8 cellular contexts compared by ENCODE assay signal in genomic region chr14:53151867-53152626, GRCh38. TPM values are rescaled to one million over a fixed set of nuclear protein-coding genes. Genes with fewer than 3 reads are reported as not detected.
DNase-seq lines count a peak whose midpoint lies in the region; ATAC-seq and TF ChIP-seq lines count a peak whose summit lies in the region.

No MANE protein-coding gene starts in this region.

- H3K4me1 ChIP-seq in CD8-positive, alpha-beta memory T cell (ENCODE audit: insufficient read depth, low read length), result peaks cover 52% of the 10 kb centered on the region
- peaks cover 0 to 28% (median 5%) of the 10 kb centered on the region in 3 donors for H3K4me1 ChIP-seq in gastroesophageal sphincter
- H3K4me1 ChIP-seq in testis, result peaks cover 10% of the 10 kb centered on the region

- no peaks in the 10 kb centered on the region for H3K9me3 ChIP-seq in CD8-positive, alpha-beta memory T cell (ENCODE audit: low read length)
- H3K9me3 ChIP-seq in gastroesophageal sphincter (no peaks in the 10 kb centered on the region), testis (no peaks in the 10 kb centered on the region)

- H3K36me3 ChIP-seq in CD8-positive, alpha-beta memory T cell (ENCODE audit: insufficient read depth, low read length), result no peaks in the 10 kb centered on the region
- H3K36me3 ChIP-seq in gastroesophageal sphincter (no peaks in the 10 kb centered on the region), testis (ENCODE audit: low read depth, missing control alignments) (no peaks in the 10 kb centered on the region)

- peaks cover 58 to 63% (median 63%) of the 10 kb centered on the region in 3 donors for H3K4me1 Mint-ChIP-seq in CD8-positive, alpha-beta memory T cell

- 0 to 2% methylated on average over 4 to 7 of the region's 57 CpGs for WGBS in gastroesophageal sphincter (ENCODE audit: low coverage in 1 of 2), 2 donors
- WGBS in testis, 2 donors, result 0 to 2% methylated on average over 19 to 55 of the region's 57 CpGs

- ATAC-seq in GM19467 (IDR thresholded peaks at IDR 0.05; ENCODE audit: unreplicated experiment), result peak; percentile 23
- peak; percentile 32 for ATAC-seq in gastroesophageal sphincter

- H3K27me3 Mint-ChIP-seq in CD8-positive, alpha-beta memory T cell, result peaks cover 0 to 10% of the 10 kb centered on the region in 2 donors

- peak overlapping the region; percentile 53 for H3K4me3 ChIP-seq in CD8-positive, alpha-beta memory T cell (ENCODE audit: low read length)
- H3K4me3 ChIP-seq in gastroesophageal sphincter (peak overlapping the region; percentile 83 to 85), testis (peak overlapping the region; percentile 72 to 79)

- peak overlapping the region; percentile 97 to 100 (median 99) for H3K4me3 Mint-ChIP-seq in CD8-positive, alpha-beta memory T cell

- DNase-seq in CD8-positive, alpha-beta memory T cell, result peak; percentile 56 to 83 (median 70)
- DNase-seq in HT1080 (ENCODE audit: low read depth) (peak; percentile 68), RPMI8226 (peak; percentile 75), occipital lobe (lab: John Stamatoyannopoulos, UW) (peak; percentile 32), testis (peak; percentile 60)
- peak; percentile 19 to 56 (median 45) for DNase-seq in activated naive CD4-positive, alpha-beta T cell (lab: John Stamatoyannopoulos, UW)

- no peaks in the 10 kb centered on the region for H3K27me3 ChIP-seq in CD8-positive, alpha-beta memory T cell (ENCODE audit: insufficient read depth, low read length, poor library complexity, severe bottlenecking)
- H3K27me3 ChIP-seq in gastroesophageal sphincter (no peaks in the 10 kb centered on the region), testis (no peaks in the 10 kb centered on the region)

- CTCF ChIA-PET in CD8-positive, alpha-beta memory T cell (lab: Charles Lee), result interaction anchor here (0.7 to 3.5 kb wide), 9 partner anchors 16 to 96 kb away, joined by 3 to 23 read pairs (median 4); no protein-coding TSS in a partner anchor

- peak overlapping the region; percentile 95 to 100 (median 98) for H3K27ac Mint-ChIP-seq in CD8-positive, alpha-beta memory T cell

- TF ChIP-seq POLR2A in gastroesophageal sphincter (IDR thresholded peaks at IDR 0.05) (no peak), testis (IDR thresholded peaks at IDR 0.05) (no peak)

- POLR2A ChIA-PET in CD8-positive, alpha-beta memory T cell (lab: Charles Lee), result interaction anchor here (0.5 to 3.0 kb wide), 20 partner anchors 11 to 1912 kb away, joined by 3 to 40 read pairs (median 3); partner anchors contain the start of genes ERO1A, SAMD4A, TMX1 and TXNDC16

- peak; percentile 14 for TF ChIP-seq EP300 in gastroesophageal sphincter (IDR thresholded peaks at IDR 0.05)

- TF ChIP-seq CTCF in gastroesophageal sphincter (IDR thresholded peaks at IDR 0.05), result peak in 2 of 4 experiments; percentile 35 to 41
- peak in 2 of 3 experiments; percentile 3 to 11 for TF ChIP-seq CTCF in testis (IDR thresholded peaks at IDR 0.05)

- H3K9me3 Mint-ChIP-seq in CD8-positive, alpha-beta memory T cell, result peaks cover 0 to 2% (median 0%) of the 10 kb centered on the region in 5 donors

- peaks cover 0 to 24% (median 1%) of the 10 kb centered on the region in 3 donors for H3K36me3 Mint-ChIP-seq in CD8-positive, alpha-beta memory T cell

- intact Hi-C loops in testis (cut with DNase I; ENCODE audit: low total_unique reads), result no loop called here

- peak overlapping the region; percentile 75 for H3K27ac ChIP-seq in CD8-positive, alpha-beta memory T cell (ENCODE audit: low read depth, low read length)
- H3K27ac ChIP-seq in gastroesophageal sphincter (peak overlapping the region; percentile 83 to 94 (median 90)), testis (peak overlapping the region; percentile 67 to 88)

RNA-seq across cellular contexts. Expression of gene DDHD1, which starts 1.1 kb away (rescaled TPM):
- 10 to 100 TPM; 51.8 to 53.8 TPM for total RNA-seq in CD8-positive, alpha-beta memory T cell
- 7.6 TPM for polyA plus RNA-seq in CD8-positive, alpha-beta memory T cell
- total RNA-seq in HT1080 (2014; rRNA removed; shearing (Covaris generic)), result 7.3 and 8.3 TPM in 2 replicates
- polyA plus RNA-seq in HT1080 (2015; cell fraction: cytosol; rRNA removed), result 5.4 and 7.1 TPM in 2 replicates
- 17.1 and 18.7 TPM in 2 replicates for polyA plus RNA-seq in HT1080 (2015; cell fraction: nucleus; rRNA removed)
- total RNA-seq in gastroesophageal sphincter (10 to 100 TPM; 15.4 to 36.4 (median 20.7) TPM), occipital lobe (59.4 TPM), testis (10 to 100 TPM; 72.7 to 76.2 TPM)
- 41.6 TPM for polyA plus RNA-seq in testis (ENCODE audit: insufficient read depth, low read depth, low replicate concordance)

Comparison
In these comparisons a context has a peak if more than half of its experiments do, and no peak if none do; other contexts are left out.
1. Peak in every context shown above with its lines: DNase-seq, ATAC-seq, H3K4me3 ChIP-seq and H3K27ac ChIP-seq.